In genomic region chr7:106071999-106072714, GRCh38 we compare ENCODE assay signal across 1 cellular context.
TF ChIP-seq lines count a peak whose summit lies in the region.

No MANE protein-coding gene starts in this region.

TF ChIP-seq in HEK293, 187 proteins besides CTCF, POLR2A, EP300 and RAD21 (continued from another document and continues in another):
- TF ChIP-seq, protein P1, sequence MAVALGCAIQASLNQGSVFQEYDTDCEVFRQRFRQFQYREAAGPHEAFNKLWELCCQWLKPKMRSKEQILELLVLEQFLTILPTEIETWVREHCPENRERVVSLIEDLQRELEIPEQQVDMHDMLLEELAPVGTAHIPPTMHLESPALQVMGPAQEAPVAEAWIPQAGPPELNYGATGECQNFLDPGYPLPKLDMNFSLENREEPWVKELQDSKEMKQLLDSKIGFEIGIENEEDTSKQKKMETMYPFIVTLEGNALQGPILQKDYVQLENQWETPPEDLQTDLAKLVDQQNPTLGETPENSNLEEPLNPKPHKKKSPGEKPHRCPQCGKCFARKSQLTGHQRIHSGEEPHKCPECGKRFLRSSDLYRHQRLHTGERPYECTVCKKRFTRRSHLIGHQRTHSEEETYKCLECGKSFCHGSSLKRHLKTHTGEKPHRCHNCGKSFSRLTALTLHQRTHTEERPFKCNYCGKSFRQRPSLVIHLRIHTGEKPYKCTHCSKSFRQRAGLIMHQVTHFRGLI (tag by site-specific recombination; IDR thresholded peaks at IDR 0.05) = no peak
- TF ChIP-seq ZNF214 (tag by site-specific recombination; IDR thresholded peaks at IDR 0.05; ENCODE audit: borderline replicate concordance) = no peak
- TF ChIP-seq REPIN1 (tag by site-specific recombination; IDR thresholded peaks at IDR 0.05; ENCODE audit: low read depth) = no peak
- no peak for TF ChIP-seq ZNF544 (tag by site-specific recombination; IDR thresholded peaks at IDR 0.05)
- no peak for TF ChIP-seq ZBTB48 (tag by site-specific recombination; IDR thresholded peaks at IDR 0.05)
- TF ChIP-seq ZNF792 (tag by site-specific recombination; IDR thresholded peaks at IDR 0.05) = no peak
- no peak for TF ChIP-seq ZNF837 (tag by site-specific recombination; IDR thresholded peaks at IDR 0.05)
- TF ChIP-seq ZNF514 (tag by site-specific recombination; IDR thresholded peaks at IDR 0.05) = no peak
- no peak for TF ChIP-seq ZNF585B (tag by site-specific recombination; IDR thresholded peaks at IDR 0.05)
- TF ChIP-seq ZNF670 (tag by site-specific recombination; IDR thresholded peaks at IDR 0.05; ENCODE audit: low read depth) = no peak
- no peak for TF ChIP-seq ZBTB21 (tag by site-specific recombination; IDR thresholded peaks at IDR 0.05)
- no peak for TF ChIP-seq ZNF776 (tag by site-specific recombination; IDR thresholded peaks at IDR 0.05; ENCODE audit: borderline replicate concordance)
- TF ChIP-seq, protein P2, sequence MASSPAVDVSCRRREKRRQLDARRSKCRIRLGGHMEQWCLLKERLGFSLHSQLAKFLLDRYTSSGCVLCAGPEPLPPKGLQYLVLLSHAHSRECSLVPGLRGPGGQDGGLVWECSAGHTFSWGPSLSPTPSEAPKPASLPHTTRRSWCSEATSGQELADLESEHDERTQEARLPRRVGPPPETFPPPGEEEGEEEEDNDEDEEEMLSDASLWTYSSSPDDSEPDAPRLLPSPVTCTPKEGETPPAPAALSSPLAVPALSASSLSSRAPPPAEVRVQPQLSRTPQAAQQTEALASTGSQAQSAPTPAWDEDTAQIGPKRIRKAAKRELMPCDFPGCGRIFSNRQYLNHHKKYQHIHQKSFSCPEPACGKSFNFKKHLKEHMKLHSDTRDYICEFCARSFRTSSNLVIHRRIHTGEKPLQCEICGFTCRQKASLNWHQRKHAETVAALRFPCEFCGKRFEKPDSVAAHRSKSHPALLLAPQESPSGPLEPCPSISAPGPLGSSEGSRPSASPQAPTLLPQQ (tag by site-specific recombination; IDR thresholded peaks at IDR 0.05) = peak; percentile 73
- TF ChIP-seq, protein P3, sequence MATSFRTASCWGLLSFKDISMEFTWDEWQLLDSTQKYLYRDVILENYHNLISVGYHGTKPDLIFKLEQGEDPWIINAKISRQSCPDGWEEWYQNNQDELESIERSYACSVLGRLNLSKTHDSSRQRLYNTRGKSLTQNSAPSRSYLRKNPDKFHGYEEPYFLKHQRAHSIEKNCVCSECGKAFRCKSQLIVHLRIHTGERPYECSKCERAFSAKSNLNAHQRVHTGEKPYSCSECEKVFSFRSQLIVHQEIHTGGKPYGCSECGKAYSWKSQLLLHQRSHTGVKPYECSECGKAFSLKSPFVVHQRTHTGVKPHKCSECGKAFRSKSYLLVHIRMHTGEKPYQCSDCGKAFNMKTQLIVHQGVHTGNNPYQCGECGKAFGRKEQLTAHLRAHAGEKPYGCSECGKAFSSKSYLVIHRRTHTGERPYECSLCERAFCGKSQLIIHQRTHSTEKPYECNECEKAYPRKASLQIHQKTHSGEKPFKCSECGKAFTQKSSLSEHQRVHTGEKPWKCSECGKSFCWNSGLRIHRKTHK (tag by site-specific recombination; IDR thresholded peaks at IDR 0.05) = no peak
- TF ChIP-seq ZNF202 (tag by site-specific recombination; IDR thresholded peaks at IDR 0.05; ENCODE audit: borderline replicate concordance) = no peak
- no peak for TF ChIP-seq GLI4 (tag by site-specific recombination; IDR thresholded peaks at IDR 0.05)
- no peak for TF ChIP-seq SALL2 (tag by site-specific recombination; IDR thresholded peaks at IDR 0.05; ENCODE audit: borderline replicate concordance)
- no peak for TF ChIP-seq ZSCAN18 (tag by site-specific recombination; IDR thresholded peaks at IDR 0.05)
- TF ChIP-seq PRDM6 (tag by site-specific recombination; IDR thresholded peaks at IDR 0.05) = peak; percentile 88
- TF ChIP-seq ZFHX2 (tag by site-specific recombination; conservative IDR thresholded peaks at IDR 0.05) = no peak
- TF ChIP-seq ZNF239 (tag by site-specific recombination; IDR thresholded peaks at IDR 0.05) = no peak
- no peak for TF ChIP-seq ZNF133 (tag by site-specific recombination; IDR thresholded peaks at IDR 0.05)
- TF ChIP-seq ZNF2 (tag by site-specific recombination; IDR thresholded peaks at IDR 0.05) = no peak
- TF ChIP-seq, protein P4, sequence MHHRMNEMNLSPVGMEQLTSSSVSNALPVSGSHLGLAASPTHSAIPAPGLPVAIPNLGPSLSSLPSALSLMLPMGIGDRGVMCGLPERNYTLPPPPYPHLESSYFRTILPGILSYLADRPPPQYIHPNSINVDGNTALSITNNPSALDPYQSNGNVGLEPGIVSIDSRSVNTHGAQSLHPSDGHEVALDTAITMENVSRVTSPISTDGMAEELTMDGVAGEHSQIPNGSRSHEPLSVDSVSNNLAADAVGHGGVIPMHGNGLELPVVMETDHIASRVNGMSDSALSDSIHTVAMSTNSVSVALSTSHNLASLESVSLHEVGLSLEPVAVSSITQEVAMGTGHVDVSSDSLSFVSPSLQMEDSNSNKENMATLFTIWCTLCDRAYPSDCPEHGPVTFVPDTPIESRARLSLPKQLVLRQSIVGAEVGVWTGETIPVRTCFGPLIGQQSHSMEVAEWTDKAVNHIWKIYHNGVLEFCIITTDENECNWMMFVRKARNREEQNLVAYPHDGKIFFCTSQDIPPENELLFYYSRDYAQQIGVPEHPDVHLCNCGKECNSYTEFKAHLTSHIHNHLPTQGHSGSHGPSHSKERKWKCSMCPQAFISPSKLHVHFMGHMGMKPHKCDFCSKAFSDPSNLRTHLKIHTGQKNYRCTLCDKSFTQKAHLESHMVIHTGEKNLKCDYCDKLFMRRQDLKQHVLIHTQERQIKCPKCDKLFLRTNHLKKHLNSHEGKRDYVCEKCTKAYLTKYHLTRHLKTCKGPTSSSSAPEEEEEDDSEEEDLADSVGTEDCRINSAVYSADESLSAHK (tag by site-specific recombination; IDR thresholded peaks at IDR 0.05) = no peak
- TF ChIP-seq ZNF843 (tag by site-specific recombination; IDR thresholded peaks at IDR 0.05) = no peak
- no peak for TF ChIP-seq ZNF473 (tag by site-specific recombination; IDR thresholded peaks at IDR 0.05)
- no peak for TF ChIP-seq ZNF10 (tag by site-specific recombination; IDR thresholded peaks at IDR 0.05)
- TF ChIP-seq TCF7L2 (IDR thresholded peaks at IDR 0.05; ENCODE audit: borderline replicate concordance, low read depth, low read length) = no peak
- TF ChIP-seq ZNF488 (tag by site-specific recombination; IDR thresholded peaks at IDR 0.05) = no peak
- TF ChIP-seq MEIS1 (CRISPR knock-in tag; IDR thresholded peaks at IDR 0.05; ENCODE audit: borderline replicate concordance) = no peak
- no peak for TF ChIP-seq ZXDB (tag by site-specific recombination; IDR thresholded peaks at IDR 0.05)
- TF ChIP-seq, protein P5, sequence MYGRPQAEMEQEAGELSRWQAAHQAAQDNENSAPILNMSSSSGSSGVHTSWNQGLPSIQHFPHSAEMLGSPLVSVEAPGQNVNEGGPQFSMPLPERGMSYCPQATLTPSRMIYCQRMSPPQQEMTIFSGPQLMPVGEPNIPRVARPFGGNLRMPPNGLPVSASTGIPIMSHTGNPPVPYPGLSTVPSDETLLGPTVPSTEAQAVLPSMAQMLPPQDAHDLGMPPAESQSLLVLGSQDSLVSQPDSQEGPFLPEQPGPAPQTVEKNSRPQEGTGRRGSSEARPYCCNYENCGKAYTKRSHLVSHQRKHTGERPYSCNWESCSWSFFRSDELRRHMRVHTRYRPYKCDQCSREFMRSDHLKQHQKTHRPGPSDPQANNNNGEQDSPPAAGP (tag by site-specific recombination; IDR thresholded peaks at IDR 0.05) = no peak
- TF ChIP-seq ZNF416 (tag by site-specific recombination; IDR thresholded peaks at IDR 0.05) = no peak
- no peak for TF ChIP-seq ZNF132 (tag by site-specific recombination; IDR thresholded peaks at IDR 0.05; ENCODE audit: borderline replicate concordance)
- TF ChIP-seq ZSCAN16 (tag by site-specific recombination; IDR thresholded peaks at IDR 0.05) = no peak
- TF ChIP-seq, protein P6, sequence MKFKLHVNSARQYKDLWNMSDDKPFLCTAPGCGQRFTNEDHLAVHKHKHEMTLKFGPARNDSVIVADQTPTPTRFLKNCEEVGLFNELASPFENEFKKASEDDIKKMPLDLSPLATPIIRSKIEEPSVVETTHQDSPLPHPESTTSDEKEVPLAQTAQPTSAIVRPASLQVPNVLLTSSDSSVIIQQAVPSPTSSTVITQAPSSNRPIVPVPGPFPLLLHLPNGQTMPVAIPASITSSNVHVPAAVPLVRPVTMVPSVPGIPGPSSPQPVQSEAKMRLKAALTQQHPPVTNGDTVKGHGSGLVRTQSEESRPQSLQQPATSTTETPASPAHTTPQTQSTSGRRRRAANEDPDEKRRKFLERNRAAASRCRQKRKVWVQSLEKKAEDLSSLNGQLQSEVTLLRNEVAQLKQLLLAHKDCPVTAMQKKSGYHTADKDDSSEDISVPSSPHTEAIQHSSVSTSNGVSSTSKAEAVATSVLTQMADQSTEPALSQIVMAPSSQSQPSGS (tag by site-specific recombination; IDR thresholded peaks at IDR 0.05; ENCODE audit: low read depth) = no peak
- no peak for TF ChIP-seq GLIS2 (tag by site-specific recombination; IDR thresholded peaks at IDR 0.05)
- TF ChIP-seq ZNF768 (tag by site-specific recombination; IDR thresholded peaks at IDR 0.05) = no peak
- no peak for TF ChIP-seq ZNF37A (tag by site-specific recombination; IDR thresholded peaks at IDR 0.05)
- TF ChIP-seq, protein P7, sequence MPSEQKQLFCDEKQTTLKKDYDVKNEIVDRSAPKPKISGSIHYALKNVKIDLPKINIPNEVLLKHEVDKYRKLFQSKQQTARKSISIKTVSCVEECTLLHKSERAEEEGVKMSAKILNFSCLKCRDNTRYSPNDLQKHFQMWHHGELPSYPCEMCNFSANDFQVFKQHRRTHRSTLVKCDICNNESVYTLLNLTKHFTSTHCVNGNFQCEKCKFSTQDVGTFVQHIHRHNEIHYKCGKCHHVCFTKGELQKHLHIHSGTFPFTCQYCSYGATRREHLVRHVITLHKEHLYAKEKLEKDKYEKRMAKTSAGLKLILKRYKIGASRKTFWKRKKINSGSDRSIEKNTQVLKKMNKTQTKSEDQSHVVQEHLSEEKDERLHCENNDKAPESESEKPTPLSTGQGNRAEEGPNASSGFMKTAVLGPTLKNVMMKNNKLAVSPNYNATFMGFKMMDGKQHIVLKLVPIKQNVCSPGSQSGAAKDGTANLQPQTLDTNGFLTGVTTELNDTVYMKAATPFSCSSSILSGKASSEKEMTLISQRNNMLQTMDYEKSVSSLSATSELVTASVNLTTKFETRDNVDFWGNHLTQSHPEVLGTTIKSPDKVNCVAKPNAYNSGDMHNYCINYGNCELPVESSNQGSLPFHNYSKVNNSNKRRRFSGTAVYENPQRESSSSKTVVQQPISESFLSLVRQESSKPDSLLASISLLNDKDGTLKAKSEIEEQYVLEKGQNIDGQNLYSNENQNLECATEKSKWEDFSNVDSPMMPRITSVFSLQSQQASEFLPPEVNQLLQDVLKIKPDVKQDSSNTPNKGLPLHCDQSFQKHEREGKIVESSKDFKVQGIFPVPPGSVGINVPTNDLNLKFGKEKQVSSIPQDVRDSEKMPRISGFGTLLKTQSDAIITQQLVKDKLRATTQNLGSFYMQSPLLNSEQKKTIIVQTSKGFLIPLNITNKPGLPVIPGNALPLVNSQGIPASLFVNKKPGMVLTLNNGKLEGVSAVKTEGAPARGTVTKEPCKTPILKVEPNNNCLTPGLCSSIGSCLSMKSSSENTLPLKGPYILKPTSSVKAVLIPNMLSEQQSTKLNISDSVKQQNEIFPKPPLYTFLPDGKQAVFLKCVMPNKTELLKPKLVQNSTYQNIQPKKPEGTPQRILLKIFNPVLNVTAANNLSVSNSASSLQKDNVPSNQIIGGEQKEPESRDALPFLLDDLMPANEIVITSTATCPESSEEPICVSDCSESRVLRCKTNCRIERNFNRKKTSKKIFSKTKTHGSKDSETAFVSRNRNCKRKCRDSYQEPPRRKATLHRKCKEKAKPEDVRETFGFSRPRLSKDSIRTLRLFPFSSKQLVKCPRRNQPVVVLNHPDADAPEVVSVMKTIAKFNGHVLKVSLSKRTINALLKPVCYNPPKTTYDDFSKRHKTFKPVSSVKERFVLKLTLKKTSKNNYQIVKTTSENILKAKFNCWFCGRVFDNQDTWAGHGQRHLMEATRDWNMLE (tag by site-specific recombination; conservative IDR thresholded peaks at IDR 0.05; ENCODE audit: low read depth) = no peak
- TF ChIP-seq, protein P8, sequence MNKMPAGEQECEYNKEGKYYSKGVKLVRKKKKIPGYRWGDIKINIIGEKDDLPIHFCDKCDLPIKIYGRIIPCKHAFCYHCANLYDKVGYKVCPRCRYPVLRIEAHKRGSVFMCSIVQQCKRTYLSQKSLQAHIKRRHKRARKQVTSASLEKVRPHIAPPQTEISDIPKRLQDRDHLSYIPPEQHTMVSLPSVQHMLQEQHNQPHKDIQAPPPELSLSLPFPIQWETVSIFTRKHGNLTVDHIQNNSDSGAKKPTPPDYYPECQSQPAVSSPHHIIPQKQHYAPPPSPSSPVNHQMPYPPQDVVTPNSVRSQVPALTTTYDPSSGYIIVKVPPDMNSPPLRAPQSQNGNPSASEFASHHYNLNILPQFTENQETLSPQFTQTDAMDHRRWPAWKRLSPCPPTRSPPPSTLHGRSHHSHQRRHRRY (tag by site-specific recombination; IDR thresholded peaks at IDR 0.05) = no peak
- peak; percentile 65 for TF ChIP-seq ZBTB17 (tag by site-specific recombination; IDR thresholded peaks at IDR 0.05)
- TF ChIP-seq ZNF701 (tag by site-specific recombination; IDR thresholded peaks at IDR 0.05) = no peak
- TF ChIP-seq SP3 (tag by site-specific recombination; IDR thresholded peaks at IDR 0.05) = no peak
- 0 out of 2 replicates have a peak, but pooled peaks have one; percentile 16 for TF ChIP-seq ZNF366 (tag by site-specific recombination; conservative IDR thresholded peaks at IDR 0.05)
